Comparison of ENCODE assay signal across 1 cellular context in genomic region chr14:89618821-89619551, GRCh38.
TF ChIP-seq lines count a peak whose summit lies in the region.

No MANE protein-coding gene starts in this region.

TF ChIP-seq in HepG2, 621 proteins besides CTCF, POLR2A, EP300 and RAD21 (continued from another document and continues in another):
- TF ChIP-seq ZBTB34 (CRISPR knock-in tag; IDR thresholded peaks at IDR 0.05) (no peak), SNAPC2 (CRISPR knock-in tag; IDR thresholded peaks at IDR 0.05) (no peak), CENPT (CRISPR knock-in tag; IDR thresholded peaks at IDR 0.05; ENCODE audit: low read depth) (no peak), FOXK1 (CRISPR knock-in tag; IDR thresholded peaks at IDR 0.05; ENCODE audit: borderline replicate concordance, low read depth) (no peak), ZNF136 (CRISPR knock-in tag; IDR thresholded peaks at IDR 0.05; ENCODE audit: low read depth) (no peak), ZBTB38 (CRISPR knock-in tag; IDR thresholded peaks at IDR 0.05) (peak; percentile 56; the same call in 1 of the 2 replicates), ZNF143 (CRISPR knock-in tag; IDR thresholded peaks at IDR 0.05) (no peak), ZBTB20 (CRISPR knock-in tag; IDR thresholded peaks at IDR 0.05; ENCODE audit: borderline replicate concordance, low read depth) (no peak), TARDBP (CRISPR knock-in tag; IDR thresholded peaks at IDR 0.05) (peak; percentile 25; the same call in 1 of the 2 replicates), ZNF790 (CRISPR knock-in tag; IDR thresholded peaks at IDR 0.05; ENCODE audit: borderline replicate concordance) (no peak), NCOR1 (IDR thresholded peaks at IDR 0.05; ENCODE audit: borderline replicate concordance, low read length) (no peak), MLXIP (CRISPR knock-in tag; IDR thresholded peaks at IDR 0.05; ENCODE audit: borderline replicate concordance) (no peak), TIGD3 (CRISPR knock-in tag; IDR thresholded peaks at IDR 0.05; ENCODE audit: borderline replicate concordance) (no peak), TBL1XR1 (IDR thresholded peaks at IDR 0.05; ENCODE audit: borderline replicate concordance, low read length, partially characterized antibody) (no peak), ZBTB4 (CRISPR knock-in tag; IDR thresholded peaks at IDR 0.05; ENCODE audit: borderline replicate concordance) (no peak), ZNF776 (CRISPR knock-in tag; IDR thresholded peaks at IDR 0.05) (no peak; the same call in 1 of the 2 replicates), KDM1A (CRISPR knock-in tag; IDR thresholded peaks at IDR 0.05) (peak; percentile 52; the same call in 1 of the 2 replicates), ZNF44 (CRISPR knock-in tag; IDR thresholded peaks at IDR 0.05) (no peak), RBFOX2 (IDR thresholded peaks at IDR 0.05; ENCODE audit: low read depth, low read length) (peak; percentile 72), RNF219 (CRISPR knock-in tag; IDR thresholded peaks at IDR 0.05) (no peak), ZBTB25 (CRISPR knock-in tag; IDR thresholded peaks at IDR 0.05) (no peak), ZFP37 (CRISPR knock-in tag; IDR thresholded peaks at IDR 0.05; ENCODE audit: borderline replicate concordance) (no peak), YEATS4 (CRISPR knock-in tag; IDR thresholded peaks at IDR 0.05; ENCODE audit: borderline replicate concordance) (peak; percentile 75), ZNF441 (CRISPR knock-in tag; IDR thresholded peaks at IDR 0.05; ENCODE audit: borderline replicate concordance) (0 out of 2 replicates have a peak, but pooled peaks have one; percentile 61), ZFY (CRISPR knock-in tag; IDR thresholded peaks at IDR 0.05) (peak; percentile 78), DPF2 (CRISPR knock-in tag; IDR thresholded peaks at IDR 0.05; ENCODE audit: borderline replicate concordance, low read depth) (no peak), ZNF382 (CRISPR knock-in tag; IDR thresholded peaks at IDR 0.05; ENCODE audit: borderline replicate concordance) (no peak), ARID4A (CRISPR knock-in tag; IDR thresholded peaks at IDR 0.05; ENCODE audit: borderline replicate concordance) (peak; percentile 72; the same call in 1 of the 2 replicates), STAG1 (CRISPR knock-in tag; IDR thresholded peaks at IDR 0.05) (peak; percentile 32), ZBTB46 (CRISPR knock-in tag; IDR thresholded peaks at IDR 0.05; ENCODE audit: borderline replicate concordance) (no peak), REST (IDR thresholded peaks at IDR 0.05; ENCODE audit: borderline replicate concordance in 1 of 2, low read depth in 1 of 2, low read length in 2 of 2) (no peak), PAF1 (CRISPR knock-in tag; IDR thresholded peaks at IDR 0.05) (no peak), MIER3 (CRISPR knock-in tag; IDR thresholded peaks at IDR 0.05; ENCODE audit: borderline replicate concordance) (no peak), ELF4 (CRISPR knock-in tag; IDR thresholded peaks at IDR 0.05; ENCODE audit: borderline replicate concordance) (no peak), RFXAP (CRISPR knock-in tag; IDR thresholded peaks at IDR 0.05; ENCODE audit: borderline replicate concordance) (no peak; the same call in 1 of the 2 replicates)
